In genomic region chr3:40086890-40087884, GRCh38 we compare ENCODE assay signal across 12 cellular contexts.
DNase-seq lines count a peak whose midpoint lies in the region; ATAC-seq and TF ChIP-seq lines count a peak whose summit lies in the region.
"Had no signal": no experiment of that assay in that cellular context is flagged by ENCODE, and none has a peak within 500 bp of the region (broad histone marks: within the 10 kb centered on the region; RNA-seq: fewer than 3 reads in every experiment).

No MANE protein-coding gene starts in this region.

- CTCF ChIA-PET in PC-3 (lab: Charles Lee): no interaction called here

- H3K4me3 ChIP-seq in PC-3 (ENCODE audit: low read length): no peak overlapping the region
- H3K4me3 ChIP-seq: SJSA1 had no signal

- peaks cover 0 to 9% of the 10 kb centered on the region in 2 donors for H3K27me3 Mint-ChIP-seq in effector memory CD8-positive, alpha-beta T cell

- BruUV-seq in PC-3 (replicated peaks; lab: Mats Ljungman, UMichigan): no TSS peak

- H3K9me2 ChIP-seq in PC-3 (replicated peaks; ENCODE audit: low read length): no peaks in the 10 kb centered on the region

- H3K27ac Mint-ChIP-seq in stimulated activated effector memory CD8-positive, alpha-beta T cell treated with anti-CD3 and anti-CD28 coated beads, Interleukin-12 subunit alpha, Interleukin-12 subunit beta, amount 100 ng/mL, for 72 hours: no peak overlapping the region
- H3K27ac Mint-ChIP-seq in effector memory CD8-positive, alpha-beta T cell: no peak overlapping the region

- H3K79me2 ChIP-seq in PC-3 (ENCODE audit: low read length): no peaks in the 10 kb centered on the region

- POLR2A ChIA-PET in PC-3 (lab: Charles Lee; ENCODE audit: unreplicated experiment): no interaction called here

- H3K9me3 ChIP-seq in PC-3 (ENCODE audit: low read length): no peaks in the 10 kb centered on the region
- H3K9me3 ChIP-seq: SJSA1 had no signal

- DNase-seq in NCI-H748 (lab: John Stamatoyannopoulos, UW; ENCODE audit: unreplicated experiment): peak; percentile 54
- DNase-seq in NCI-H748 treated with DMSO at 0.1 percent for 48 hours (lab: John Stamatoyannopoulos, UW): no peak
- peak; percentile 9 for DNase-seq in PC-3
- peak; percentile 98 for DNase-seq in foreskin melanocyte
- no peak for DNase-seq in stimulated activated effector memory CD8-positive, alpha-beta T cell treated with anti-CD3 and anti-CD28 coated beads, Interleukin-12 subunit alpha, Interleukin-12 subunit beta, amount 100 ng/mL, for 72 hours (ENCODE audit: low spot score in 2 of 2)
- DNase-seq in effector memory CD8-positive, alpha-beta T cell: no peak
- DNase-seq in GM13976 (ENCODE audit: low spot score): no peak
- DNase-seq: activated T-cell treated with anti-CD3 and anti-CD28 coated beads, Interleukin-2, amount 50 U/mL, for 4 hours; NCI-H2171 had no signal

- no peak overlapping the region for H3K27ac ChIP-seq in PC-3 (ENCODE audit: low read length)
- H3K27ac ChIP-seq: epithelial cell of prostate, SJSA1 had no signal

- no peak overlapping the region for H3K9ac ChIP-seq in PC-3 (ENCODE audit: low read length)

- no peaks in the 10 kb centered on the region for H3K4me1 ChIP-seq in PC-3 (ENCODE audit: insufficient read depth, low read length)
- H3K4me1 ChIP-seq: SJSA1 had no signal

- no peaks in the 10 kb centered on the region for H3F3A ChIP-seq in PC-3 (ENCODE audit: low read length, unreplicated experiment)

- H3K4me1 Mint-ChIP-seq in stimulated activated effector memory CD8-positive, alpha-beta T cell treated with anti-CD3 and anti-CD28 coated beads, Interleukin-12 subunit alpha, Interleukin-12 subunit beta, amount 100 ng/mL, for 72 hours: no peaks in the 10 kb centered on the region
- no peaks in the 10 kb centered on the region for H3K4me1 Mint-ChIP-seq in effector memory CD8-positive, alpha-beta T cell (ENCODE audit: low read depth in 2 of 2)

- H3K4me2 ChIP-seq in PC-3 (ENCODE audit: low read length): no peak overlapping the region

- intact Hi-C loops in PC-3 (cut with micrococcal nuclease): no loop called here

- ATAC-seq in PC-3 (no peak), HG02588 (IDR thresholded peaks at IDR 0.05; ENCODE audit: unreplicated experiment) (no peak)
- peak; percentile 20 for ATAC-seq in stimulated activated effector memory CD8-positive, alpha-beta T cell treated with anti-CD3 and anti-CD28 coated beads, Interleukin-12 subunit alpha, Interleukin-12 subunit beta, amount 100 ng/mL, for 72 hours
- no peak for ATAC-seq in effector memory CD8-positive, alpha-beta T cell (replicated peaks)
- ATAC-seq: activated T-cell treated with anti-CD3 and anti-CD28 coated beads, Interleukin-2, amount 50 U/mL, for 4 hours had no signal

- no peak for TF ChIP-seq CTCF in PC-3 (conservative IDR thresholded peaks at IDR 0.05; ENCODE audit: low read depth, low read length)
- TF ChIP-seq CTCF in GM13976 (IDR thresholded peaks at IDR 0.05; ENCODE audit: borderline replicate concordance, control extremely low read depth, extremely low read depth, insufficient read depth, missing control alignments): no peak

- H3K27me3 ChIP-seq in PC-3 (ENCODE audit: low read length): peaks cover 3% of the 10 kb centered on the region; the same call in 1 of the 2 replicates
- H3K27me3 ChIP-seq: SJSA1 had no signal

- in situ Hi-C loops in GM13976 (cut with MboI; ENCODE audit: low sequenced_read_pairs, unreplicated experiment): no loop called here

- H3K36me3 Mint-ChIP-seq in stimulated activated effector memory CD8-positive, alpha-beta T cell treated with anti-CD3 and anti-CD28 coated beads, Interleukin-12 subunit alpha, Interleukin-12 subunit beta, amount 100 ng/mL, for 72 hours: no peaks in the 10 kb centered on the region
- H3K36me3 Mint-ChIP-seq in effector memory CD8-positive, alpha-beta T cell (ENCODE audit: insufficient read depth): no peaks in the 10 kb centered on the region

- no peak overlapping the region for H2AFZ ChIP-seq in PC-3 (ENCODE audit: low read length)

- H3K36me3 ChIP-seq in PC-3 (ENCODE audit: low read depth, low read length): no peaks in the 10 kb centered on the region
- H3K36me3 ChIP-seq: SJSA1 had no signal

- no peaks in the 10 kb centered on the region for H4K20me1 ChIP-seq in PC-3 (ENCODE audit: low read length)

- no peak overlapping the region for H3K4me3 Mint-ChIP-seq in stimulated activated effector memory CD8-positive, alpha-beta T cell treated with anti-CD3 and anti-CD28 coated beads, Interleukin-12 subunit alpha, Interleukin-12 subunit beta, amount 100 ng/mL, for 72 hours
- H3K4me3 Mint-ChIP-seq in effector memory CD8-positive, alpha-beta T cell: no peak overlapping the region
- H3K4me3 Mint-ChIP-seq: activated T-cell treated with anti-CD3 and anti-CD28 coated beads, Interleukin-2, amount 50 U/mL, for 4 hours had no signal

- no peaks in the 10 kb centered on the region for H3K9me3 Mint-ChIP-seq in stimulated activated effector memory CD8-positive, alpha-beta T cell treated with anti-CD3 and anti-CD28 coated beads, Interleukin-12 subunit alpha, Interleukin-12 subunit beta, amount 100 ng/mL, for 72 hours
- no peaks in the 10 kb centered on the region for H3K9me3 Mint-ChIP-seq in effector memory CD8-positive, alpha-beta T cell

Comparison
In these comparisons a context has a peak if more than half of its experiments do, and no peak if none do; other contexts are left out.
1. DNase-seq: peak in NCI-H748 (single experiment), PC-3 (single experiment) and foreskin melanocyte (single experiment); none in NCI-H748 treated with DMSO at 0.1 percent for 48 hours (single experiment), stimulated activated effector memory CD8-positive, alpha-beta T cell treated with anti-CD3 and anti-CD28 coated beads, Interleukin-12 subunit alpha, Interleukin-12 subunit beta, amount 100 ng/mL, for 72 hours (0 of 2), effector memory CD8-positive, alpha-beta T cell (0 of 3) and GM13976 (single experiment).